27 cellular contexts compared by ENCODE assay signal in the genomic region with DNA sequence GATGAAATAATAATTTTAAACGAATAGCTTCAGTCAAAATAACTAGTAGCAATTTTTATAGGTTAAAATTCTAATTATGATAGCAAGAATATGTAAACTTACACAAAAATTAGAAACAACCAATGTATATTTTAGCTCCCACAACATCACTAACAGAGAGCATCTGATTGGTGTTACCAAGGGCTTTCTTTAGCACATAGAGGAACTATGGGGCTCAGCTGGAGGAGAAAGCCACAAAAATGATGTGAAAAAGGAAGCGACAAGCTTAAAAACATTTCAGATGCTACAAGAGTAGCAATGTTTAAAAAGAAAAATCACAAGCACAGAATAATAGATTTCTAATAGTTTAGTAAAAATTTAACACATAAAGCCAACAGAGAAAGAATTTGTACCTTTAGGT. TPM values are rescaled to one million over a fixed set of nuclear protein-coding genes. Genes with fewer than 3 reads are reported as not detected.
DNase-seq lines count a peak whose midpoint lies in the region; ATAC-seq, FAIRE-seq and TF ChIP-seq lines count a peak whose summit lies in the region.
"Had no signal": no experiment of that assay in that cellular context is flagged by ENCODE, and none has a peak within 500 bp of the region (broad histone marks: within the 10 kb centered on the region; RNA-seq: fewer than 3 reads in every experiment).

No MANE protein-coding gene starts in this region.

- no peaks in the 10 kb centered on the region for H3K4me1 ChIP-seq in GM12878 (ENCODE audit: control insufficient read depth, insufficient read depth, low read length)
- H3K4me1 ChIP-seq: left lung, suprapubic skin had no signal

- TF ChIP-seq CTCF in GM12878 (IDR thresholded peaks at IDR 0.05 in 2 of 3, conservative IDR thresholded peaks at IDR 0.05 in 1 of 3; ENCODE audit: control insufficient read depth in 2 of 3, extremely low read depth in 1 of 3, insufficient read depth in 1 of 3, low read depth in 3 of 3, low read length in 3 of 3): no peak
- no peak for TF ChIP-seq CTCF in HFFc6 (IDR thresholded peaks at IDR 0.05)

- peaks cover 5% of the 10 kb centered on the region for H3K9me3 Mint-ChIP-seq in HFFc6
- H3K9me3 Mint-ChIP-seq: activated naive CD4-positive, alpha-beta T cell treated with anti-CD3 and anti-CD28 coated beads, Interleukin-2, amount 10 ng/mL, durations not matched to agents 7 days and 5 days; activated T-cell treated with anti-CD3 and anti-CD28 coated beads, Interleukin-2, amount 50 U/mL, for 4 hours; CD4-positive, CD25-positive, alpha-beta regulatory T cell; nephron progenitor cell had no signal

- no peak overlapping the region for H2AFZ ChIP-seq in GM12878 (ENCODE audit: control insufficient read depth, low read depth, low read length)

- no peaks in the 10 kb centered on the region for H4K20me1 ChIP-seq in GM12878 (ENCODE audit: control insufficient read depth, insufficient read depth)

- SMC1A ChIA-PET in GM12878 (lab: Charles Lee; ENCODE audit: uncharacterized antibody, unreplicated experiment): interaction anchor here (1.0 to 1.6 kb wide), 10 partner anchors 10 to 59 kb away, joined by 3 to 5 read pairs (median 4); partner anchors contain the start of gene ATP8A1

- no peak overlapping the region for H3K27ac Mint-ChIP-seq in HFFc6
- H3K27ac Mint-ChIP-seq: activated naive CD4-positive, alpha-beta T cell treated with anti-CD3 and anti-CD28 coated beads, Interleukin-2, amount 10 ng/mL, durations not matched to agents 7 days and 5 days; CD4-positive, CD25-positive, alpha-beta regulatory T cell; nephron progenitor cell had no signal

- intact Hi-C loops in GM12878 (cut with micrococcal nuclease; ENCODE audit: unreplicated experiment): no loop called here

- DNase-seq in GM18507 (ENCODE audit: extremely low spot score, insufficient read length, low read depth) (peak; percentile 2), GM12878 (ENCODE audit: low read depth, low spot score) (no peak), HFFc6 (no peak), caudate nucleus (lab: John Stamatoyannopoulos, UW) (no peak), dedifferentiated amniotic fluid mesenchymal stem cell (ENCODE audit: extremely low spot score) (no peak)
- DNase-seq in stimulated activated CD4-positive, alpha-beta T cell treated with anti-CD3 and anti-CD28 coated beads, Interleukin-4, amount 100 ng/mL, for 1 hour: no peak
- DNase-seq: activated naive CD4-positive, alpha-beta T cell treated with anti-CD3 and anti-CD28 coated beads, Interleukin-2, amount 10 ng/mL, durations not matched to agents 7 days and 5 days; activated T-cell treated with anti-CD3 and anti-CD28 coated beads, Interleukin-2, amount 50 U/mL, for 4 hours; CD4-positive, CD25-positive, alpha-beta regulatory T cell; dermis blood vessel endothelial cell; GDM1; H7; heart right ventricle; left lung; NCI-H1105 treated with DMSO at 0.1 percent for 48 hours; NCI-H2081; nephron progenitor cell; posterior cingulate gyrus; RPMI8226; SK-N-SH; T1000 had no signal

- H3K4me3 ChIP-seq in GM12878: no peak overlapping the region
- H3K4me3 ChIP-seq: cardiac muscle cell, heart right ventricle, left lung, suprapubic skin had no signal

- BruUV-seq in GM12878 (replicated peaks; lab: Mats Ljungman, UMichigan): no TSS peak

- no peak overlapping the region for H3K27ac ChIP-seq in GM12878 (ENCODE audit: control insufficient read depth, insufficient read depth)
- H3K27ac ChIP-seq in caudate nucleus (ENCODE audit: low read depth, low read length): no peak overlapping the region
- H3K27ac ChIP-seq: cardiac muscle cell, heart right ventricle, left lung, suprapubic skin had no signal

- POLR2A ChIA-PET in GM12878 (lab: Charles Lee): no interaction called here

- no peaks in the 10 kb centered on the region for H3K27me3 Mint-ChIP-seq in HFFc6 (ENCODE audit: insufficient read depth)
- H3K27me3 Mint-ChIP-seq: activated naive CD4-positive, alpha-beta T cell treated with anti-CD3 and anti-CD28 coated beads, Interleukin-2, amount 10 ng/mL, durations not matched to agents 7 days and 5 days; CD4-positive, CD25-positive, alpha-beta regulatory T cell had no signal

- ATAC-seq in GM21825 (IDR thresholded peaks at IDR 0.05; ENCODE audit: unreplicated experiment) (peak; percentile 49), HG03521 (IDR thresholded peaks at IDR 0.05; ENCODE audit: unreplicated experiment) (peak; percentile 62), GM12878 (peak; percentile 55; the same call in 2 of the 3 replicates)
- ATAC-seq: activated CD4-positive, CD25-positive, alpha-beta regulatory T cell treated with anti-CD3 and anti-CD28 coated beads, Interleukin-2, amount 50 U/mL, for 24 hours; activated T-cell treated with anti-CD3 and anti-CD28 coated beads, Interleukin-2, amount 50 U/mL, for 4 hours; heart right ventricle; left lung; sciatic nerve had no signal

- no peak overlapping the region for H3K4me2 ChIP-seq in GM12878 (ENCODE audit: control insufficient read depth, insufficient read depth)
- H3K4me2 ChIP-seq: SK-N-SH had no signal

- CTCF ChIA-PET in GM12878 (lab: Yijun Ruan, JAX): interaction anchor here (1.3 to 4.4 kb wide), 3 partner anchors 32 to 167 kb away, joined by 3 to 17 read pairs (median 5); no protein-coding TSS in a partner anchor

- no peak overlapping the region for H3K4me3 Mint-ChIP-seq in HFFc6
- H3K4me3 Mint-ChIP-seq: activated naive CD4-positive, alpha-beta T cell treated with anti-CD3 and anti-CD28 coated beads, Interleukin-2, amount 10 ng/mL, durations not matched to agents 7 days and 5 days; activated T-cell treated with anti-CD3 and anti-CD28 coated beads, Interleukin-2, amount 50 U/mL, for 4 hours; CD4-positive, CD25-positive, alpha-beta regulatory T cell; nephron progenitor cell had no signal

- RAD21 ChIA-PET in GM12878 (lab: Charles Lee; ENCODE audit: unreplicated experiment): interaction anchor here (0.7 to 1.8 kb wide), 4 partner anchors 11 to 56 kb away, joined by 3 to 11 read pairs (median 5); partner anchors contain the start of gene ATP8A1

- no peak for TF ChIP-seq POLR2A in GM12878 (IDR thresholded peaks at IDR 0.05; ENCODE audit: low read depth, low read length)

- H3K4me1 Mint-ChIP-seq in HFFc6 (ENCODE audit: low read depth): no peaks in the 10 kb centered on the region
- H3K4me1 Mint-ChIP-seq: activated naive CD4-positive, alpha-beta T cell treated with anti-CD3 and anti-CD28 coated beads, Interleukin-2, amount 10 ng/mL, durations not matched to agents 7 days and 5 days had no signal

- in situ Hi-C loops in GM12878 (cut with MboI): no loop called here

- H3K9ac ChIP-seq in GM12878 (ENCODE audit: control insufficient read depth, insufficient read depth, low read length): no peak overlapping the region
- H3K9ac ChIP-seq: SK-N-SH had no signal

- H3K79me2 ChIP-seq in GM12878 (ENCODE audit: control insufficient read depth, insufficient read depth, low read length): no peaks in the 10 kb centered on the region

- FAIRE-seq in GM18507 (lab: Jason Lieb, UNC) (peak; percentile 59), GM12878 (lab: Jason Lieb, UNC) (no peak)

- TF ChIP-seq EP300 in GM12878 (IDR thresholded peaks at IDR 0.05; ENCODE audit: borderline replicate concordance in 1 of 2, control insufficient read depth in 1 of 2, low read depth in 2 of 2, low read length in 2 of 2): no peak

- H3K36me3 Mint-ChIP-seq in HFFc6 (ENCODE audit: low read depth): no peaks in the 10 kb centered on the region

- H3K36me3 ChIP-seq in GM12878 (ENCODE audit: control insufficient read depth in 2 of 2, insufficient read depth in 2 of 2, low read length in 1 of 2): peaks cover 0 to 6% of the 10 kb centered on the region in 2 experiments; a peak in 2 of 4 replicates
- H3K36me3 ChIP-seq: cardiac muscle cell, heart right ventricle, left lung, suprapubic skin had no signal

- H3K9me3 ChIP-seq in GM12878 (replicated peaks; ENCODE audit: control insufficient read depth, insufficient read depth, low read length): no peaks in the 10 kb centered on the region
- H3K9me3 ChIP-seq: heart right ventricle, left lung, SK-N-SH, suprapubic skin had no signal

- TF ChIP-seq RAD21 in GM12878 (IDR thresholded peaks at IDR 0.05; ENCODE audit: insufficient read depth, low read depth, low read length): no peak

- H3K27me3 ChIP-seq in GM12878 (replicated peaks in 1 of 2; ENCODE audit: control insufficient read depth in 2 of 2, insufficient read depth in 2 of 2, low read length in 1 of 2): no peaks in the 10 kb centered on the region
- H3K27me3 ChIP-seq: cardiac muscle cell, heart right ventricle, left lung, suprapubic skin had no signal

- 49% methylated on average over 2 of the region's 2 CpGs for WGBS in GM12878 (ENCODE audit: insufficient coverage, insufficient replicate concordance, low lambda C conversion rate, missing lambda C conversion rate)

TF ChIP-seq in GM12878, 131 proteins besides CTCF, POLR2A, EP300 and RAD21 (continues in another document):
- no peak for TF ChIP-seq ZNF207 (IDR thresholded peaks at IDR 0.05; ENCODE audit: borderline replicate concordance)
- 0 out of 2 replicates have a peak, but pooled peaks have one; percentile 63 for TF ChIP-seq RFX5 (IDR thresholded peaks at IDR 0.05; ENCODE audit: low read depth, low read length)

RNA-seq across cellular contexts. Expression of gene ATP8A1, which starts 56.3 kb away (rescaled TPM):
- 1,209 and 1,224 TPM in 2 replicates for total RNA-seq in GM12878 (2013; cell fraction: nucleolus; rRNA removed)
- total RNA-seq in GM12878 (2014; rRNA removed) (55.2 and 73.8 TPM in 2 replicates), GM12878 (2014; rRNA removed; fragmentation: Illumina TruSeq; extraction: Trizol) (72.5 and 78.7 TPM in 2 replicates), GM12878 (2021) (50.4 and 50.6 TPM in 2 replicates)
- 16.1 TPM for polyA plus RNA-seq in GM12878 (2011; ENCODE audit: low read depth)
- polyA plus RNA-seq in GM12878 (2011; rRNA removed) (116 and 194 TPM in 2 replicates), GM12878 (2014; fragmentation: Illumina TruSeq; extraction: Trizol) (43.3 and 60.0 TPM in 2 replicates), GM12878 (2014; fragmentation: Nextera tagmentation; extraction: Ambion mirVana) (1 to 10 TPM; 9.0 to 9.5 TPM), GM12878 (2014; rRNA removed) (26.2 and 31.2 TPM in 2 replicates), GM12878 (2016; fragmentation: Nextera tagmentation; extraction: Ambion mirVana) (10 to 100 TPM; 14.4 to 18.5 TPM)
- polyA plus RNA-seq in GM12878 (2011; cell fraction: cytosol; rRNA removed): 27.1 and 34.0 TPM in 2 replicates
- 252 and 314 TPM in 2 replicates for polyA plus RNA-seq in GM12878 (2011; cell fraction: nucleus; rRNA removed)
- polyA plus RNA-seq in GM12878 (2012): 22.0 and 41.8 TPM in 2 replicates
- polyA minus RNA-seq in GM12878 (2011; rRNA and poly(A)+ RNA removed): 213 and 243 TPM in 2 replicates
- polyA minus RNA-seq in GM12878 (2011; cell fraction: cytosol; rRNA and poly(A)+ RNA removed): 58.3 and 60.7 TPM in 2 replicates
- polyA minus RNA-seq in GM12878 (2011; cell fraction: nucleus; rRNA and poly(A)+ RNA removed): 380 and 488 TPM in 2 replicates
- total RNA-seq in HFFc6 (2021; fragmentation: NEBNext Ultra II Directional; extraction: Animal tissue kit (Norgen Biotek cat#: 25700)): under 1 TPM; 0.03 to 0.28 (median 0.11) TPM

Comparison
In these comparisons a context has a peak if more than half of its experiments do, and no peak if none do; other contexts are left out.
1. RNA of gene ATP8A1, which starts 56.3 kb away (total RNA-seq): 50.4 to 1,224 TPM in GM12878; 0.03 to 0.28 TPM in HFFc6; every median in the first group is over 10 times any median in the second.
2. Peak in every context shown above with its lines, with median percentiles within 50 percentile points of each other: ATAC-seq.